Comparison of ENCODE assay signal across 19 cellular contexts in genomic region chr4:108531461-108531860, GRCh38.
A peak's percentile ranks its signal among the peaks of the same experiment; 100 is the strongest.
DNase-seq lines count a peak whose midpoint lies in the region; ATAC-seq lines count a peak whose summit lies in the region.
"Had no signal": no experiment of that assay in that cellular context is flagged by ENCODE, and none has a peak within 500 bp of the region (broad histone marks: within the 10 kb centered on the region; RNA-seq: fewer than 3 reads in every experiment).

No MANE protein-coding gene starts in this region.

- POLR2A ChIA-PET in naive thymus-derived CD4-positive, alpha-beta T cell (lab: Charles Lee): interaction anchor here (0.9 to 1.0 kb wide), 2 partner anchors 13 to 65 kb away, joined by 3 read pairs; no protein-coding TSS in a partner anchor

- no peaks in the 10 kb centered on the region for H3K79me1 ChIP-seq in trophoblast cell (ENCODE audit: low read length)

- peaks cover 20 to 88% of the 10 kb centered on the region in 2 donors for H3K4me1 ChIP-seq in naive thymus-derived CD4-positive, alpha-beta T cell (ENCODE audit: control insufficient read depth in 2 of 2, insufficient read depth in 2 of 2, low read length in 2 of 2)
- peaks cover 0 to 4% of the 10 kb centered on the region in 2 experiments for H3K4me1 ChIP-seq in trophoblast cell (ENCODE audit: control insufficient read depth in 1 of 2, insufficient read depth in 2 of 2, low read length in 2 of 2)

- H3K9me3 Mint-ChIP-seq in activated CD4-positive, alpha-beta T cell treated with anti-CD3 and anti-CD28 coated beads, Interleukin-2, amount 10 ng/mL, durations not matched to agents 24 days and 14 days: peaks cover 14% of the 10 kb centered on the region
- peaks cover 12% of the 10 kb centered on the region for H3K9me3 Mint-ChIP-seq in activated naive CD8-positive, alpha-beta T cell (ENCODE audit: low read depth)
- H3K9me3 Mint-ChIP-seq in naive thymus-derived CD4-positive, alpha-beta T cell: peaks cover 0 to 31% (median 6%) of the 10 kb centered on the region in 11 donors

- CTCF ChIA-PET in naive thymus-derived CD4-positive, alpha-beta T cell (lab: Charles Lee): interaction anchor here (1.2 kb wide), 1 partner anchor 512 kb away, joined by 6 read pairs; no protein-coding TSS in a partner anchor

- peaks cover 75% of the 10 kb centered on the region for H3K4me1 Mint-ChIP-seq in activated CD4-positive, alpha-beta T cell treated with anti-CD3 and anti-CD28 coated beads, Interleukin-2, amount 10 ng/mL, durations not matched to agents 24 days and 14 days
- H3K4me1 Mint-ChIP-seq in activated naive CD8-positive, alpha-beta T cell (ENCODE audit: low read depth): peaks cover 92% of the 10 kb centered on the region
- H3K4me1 Mint-ChIP-seq in naive thymus-derived CD4-positive, alpha-beta T cell: peaks cover 56 to 99% (median 95%) of the 10 kb centered on the region in 7 donors

- H3K79me2 ChIP-seq in trophoblast cell (ENCODE audit: control insufficient read depth, insufficient read depth, low read length, poor library complexity): no peaks in the 10 kb centered on the region

- H3K4ac ChIP-seq in trophoblast cell (ENCODE audit: low read depth, low read length): no peak overlapping the region

- peak overlapping the region; percentile 79 for H3K4me3 Mint-ChIP-seq in activated CD4-positive, alpha-beta T cell treated with anti-CD3 and anti-CD28 coated beads, Interleukin-2, amount 10 ng/mL, durations not matched to agents 24 days and 14 days
- H3K4me3 Mint-ChIP-seq in activated naive CD8-positive, alpha-beta T cell: peak overlapping the region; percentile 69
- peak overlapping the region; percentile 49 to 91 (median 72) for H3K4me3 Mint-ChIP-seq in naive thymus-derived CD4-positive, alpha-beta T cell

- H2AFZ ChIP-seq in trophoblast cell (ENCODE audit: insufficient read depth, low read length, poor library complexity): no peak overlapping the region
- H2AFZ ChIP-seq: PC-9 had no signal

- H2BK120ac ChIP-seq in trophoblast cell (ENCODE audit: insufficient read depth, low read length, poor library complexity): no peak overlapping the region

- H3K4me3 ChIP-seq in naive thymus-derived CD4-positive, alpha-beta T cell (ENCODE audit: low read length): no peak overlapping the region
- H3K4me3 ChIP-seq in trophoblast cell (ENCODE audit: low read depth, low read length): no peak overlapping the region
- H3K4me3 ChIP-seq: ovary, PC-9, SJSA1 had no signal

- H3K27ac ChIP-seq in naive thymus-derived CD4-positive, alpha-beta T cell (ENCODE audit: low read depth, low read length): no peak overlapping the region
- no peak overlapping the region for H3K27ac ChIP-seq in trophoblast cell (ENCODE audit: low read depth, low read length)
- H3K27ac ChIP-seq: ovary, PC-9, SJSA1 had no signal

- peak overlapping the region; percentile 87 for H3K27ac Mint-ChIP-seq in activated CD4-positive, alpha-beta T cell treated with anti-CD3 and anti-CD28 coated beads, Interleukin-2, amount 10 ng/mL, durations not matched to agents 24 days and 14 days
- H3K27ac Mint-ChIP-seq in activated naive CD8-positive, alpha-beta T cell: peak overlapping the region; percentile 87
- peak overlapping the region; percentile 48 to 89 (median 74) for H3K27ac Mint-ChIP-seq in naive thymus-derived CD4-positive, alpha-beta T cell
- H3K27ac Mint-ChIP-seq: IgD-negative memory B cell had no signal

- no peak overlapping the region for H3K9ac ChIP-seq in trophoblast cell (ENCODE audit: low read length)

- H2BK5ac ChIP-seq in trophoblast cell (ENCODE audit: low read depth, low read length, poor library complexity): no peak overlapping the region

- no CpG with 5 or more reads among the region's 2 CpGs for WGBS in trophoblast cell (ENCODE audit: extremely low coverage, insufficient coverage, insufficient read length)

- no peaks in the 10 kb centered on the region for H3K36me3 ChIP-seq in naive thymus-derived CD4-positive, alpha-beta T cell (ENCODE audit: control insufficient read depth in 2 of 3, insufficient read depth in 3 of 3, low read length in 3 of 3)
- no peaks in the 10 kb centered on the region for H3K36me3 ChIP-seq in trophoblast cell (ENCODE audit: control insufficient read depth in 1 of 2, insufficient read depth in 2 of 2, low read length in 2 of 2)
- H3K36me3 ChIP-seq: ovary, SJSA1 had no signal

- H3K14ac ChIP-seq in trophoblast cell (ENCODE audit: low read length): no peak overlapping the region

- no peak for ATAC-seq in naive thymus-derived CD4-positive, alpha-beta T cell
- no peak for ATAC-seq in esophagus mucosa

- no peak overlapping the region for H4K8ac ChIP-seq in trophoblast cell (ENCODE audit: low read depth, low read length)

- H3K23ac ChIP-seq in trophoblast cell (ENCODE audit: low read length): no peak overlapping the region

- H3K27me3 Mint-ChIP-seq in activated CD4-positive, alpha-beta T cell treated with anti-CD3 and anti-CD28 coated beads, Interleukin-2, amount 10 ng/mL, durations not matched to agents 24 days and 14 days: no peaks in the 10 kb centered on the region
- H3K27me3 Mint-ChIP-seq in activated naive CD8-positive, alpha-beta T cell: no peaks in the 10 kb centered on the region
- H3K27me3 Mint-ChIP-seq in naive thymus-derived CD4-positive, alpha-beta T cell: no peaks in the 10 kb centered on the region

- H3K27me3 ChIP-seq in naive thymus-derived CD4-positive, alpha-beta T cell (ENCODE audit: control insufficient read depth in 2 of 2, insufficient read depth in 2 of 2, low read length in 2 of 2): no peaks in the 10 kb centered on the region
- no peaks in the 10 kb centered on the region for H3K27me3 ChIP-seq in trophoblast cell (ENCODE audit: insufficient read depth, low read length)
- H3K27me3 ChIP-seq: ovary, SJSA1 had no signal

- H3K4me2 ChIP-seq in trophoblast cell (ENCODE audit: low read length): no peak overlapping the region
- H3K4me2 ChIP-seq: PC-9 had no signal

- no peak overlapping the region for H2AK5ac ChIP-seq in trophoblast cell (ENCODE audit: low read length)

- H3K9me3 ChIP-seq in naive thymus-derived CD4-positive, alpha-beta T cell (ENCODE audit: control insufficient read depth in 2 of 3, low read length in 3 of 3): no peaks in the 10 kb centered on the region
- no peaks in the 10 kb centered on the region for H3K9me3 ChIP-seq in trophoblast cell (ENCODE audit: insufficient read depth, low read depth, low read length)
- H3K9me3 ChIP-seq: ovary, SJSA1 had no signal

- H3K18ac ChIP-seq in trophoblast cell (ENCODE audit: low read length): no peak overlapping the region

- H2BK12ac ChIP-seq in trophoblast cell (ENCODE audit: low read length): no peak overlapping the region

- no peak overlapping the region for H4K12ac ChIP-seq in trophoblast cell (ENCODE audit: low read depth, low read length)

- H4K91ac ChIP-seq in trophoblast cell (ENCODE audit: low read depth, low read length): no peak overlapping the region

- H3K36me3 Mint-ChIP-seq in activated CD4-positive, alpha-beta T cell treated with anti-CD3 and anti-CD28 coated beads, Interleukin-2, amount 10 ng/mL, durations not matched to agents 24 days and 14 days (ENCODE audit: low read depth): peaks cover 10% of the 10 kb centered on the region
- H3K36me3 Mint-ChIP-seq in activated naive CD8-positive, alpha-beta T cell: peaks cover 6% of the 10 kb centered on the region
- H3K36me3 Mint-ChIP-seq in naive thymus-derived CD4-positive, alpha-beta T cell: peaks cover 0 to 26% (median 4%) of the 10 kb centered on the region in 5 donors
- H3K36me3 Mint-ChIP-seq: IgD-negative memory B cell had no signal

- peak; percentile 62 for DNase-seq in activated CD4-positive, alpha-beta T cell treated with anti-CD3 and anti-CD28 coated beads, Interleukin-2, amount 10 ng/mL, durations not matched to agents 24 days and 14 days
- no peak for DNase-seq in activated CD4-positive, alpha-beta T cell treated with anti-CD3 and anti-CD28 coated beads for 1 hour
- peak; percentile 11 for DNase-seq in ELR (ENCODE audit: low read depth)
- no peak for DNase-seq in naive thymus-derived CD4-positive, alpha-beta T cell
- DNase-seq in NCI-H2227 treated with DMSO at 0.1 percent for 48 hours (lab: John Stamatoyannopoulos, UW): no peak
- DNase-seq in trophoblast cell: no peak
- DNase-seq: activated CD8-positive, alpha-beta memory T cell treated with anti-CD3 and anti-CD28 coated beads, Interleukin-2, amount 50 U/mL, for 48 hours; cortex of kidney; foreskin fibroblast; H7; NCI-H1694; NCI-H226; ovary; PC-9; right cardiac atrium had no signal

- intact Hi-C loops in activated CD4-positive, alpha-beta T cell treated with anti-CD3 and anti-CD28 coated beads, Interleukin-2, amount 10 ng/mL, durations not matched to agents 24 days and 14 days (cut with micrococcal nuclease): no loop called here
- intact Hi-C loops in naive thymus-derived CD4-positive, alpha-beta T cell (cut with micrococcal nuclease): loop anchor here in 1 of 2 donors (5.0 kb wide), 1 partner anchor 359 kb away; no protein-coding TSS in a partner anchor

Comparison
In these comparisons a context has a peak if more than half of its experiments do, and no peak if none do; other contexts are left out.
1. DNase-seq: peak in activated CD4-positive, alpha-beta T cell treated with anti-CD3 and anti-CD28 coated beads, Interleukin-2, amount 10 ng/mL, durations not matched to agents 24 days and 14 days (single experiment) and ELR (single experiment); none in activated CD4-positive, alpha-beta T cell treated with anti-CD3 and anti-CD28 coated beads for 1 hour (single experiment), naive thymus-derived CD4-positive, alpha-beta T cell (0 of 9), NCI-H2227 treated with DMSO at 0.1 percent for 48 hours (single experiment) and trophoblast cell (0 of 2).
2. Peak in every context shown above with its lines, with median percentiles within 50 percentile points of each other: H3K27ac Mint-ChIP-seq and H3K4me3 Mint-ChIP-seq.